Comparison of ENCODE assay signal across 1 cellular context in the genomic region with DNA sequence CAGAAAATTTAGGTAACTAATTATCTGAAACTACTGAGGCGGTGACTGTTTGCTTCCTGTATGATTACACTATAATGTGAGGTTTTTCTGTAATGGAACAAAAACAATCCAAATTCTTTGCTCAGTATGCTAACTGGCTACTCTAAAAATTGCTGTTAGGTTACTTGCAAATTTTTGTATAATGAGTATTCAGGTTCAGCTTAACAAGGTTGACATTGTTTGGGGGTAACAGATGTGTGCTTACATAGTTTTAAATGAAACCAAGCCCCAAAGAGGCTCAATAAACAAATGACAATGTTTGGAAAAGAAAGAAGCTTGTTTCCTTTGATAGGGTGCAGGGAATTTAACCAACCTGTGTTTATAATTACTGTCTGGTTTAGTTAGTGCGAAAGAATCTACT.
TF ChIP-seq lines count a peak whose summit lies in the region.

No MANE protein-coding gene starts in this region.

TF ChIP-seq in SK-N-SH, 30 proteins besides CTCF, POLR2A, EP300 and RAD21 (continued from another document):
- TF ChIP-seq, protein P1, sequence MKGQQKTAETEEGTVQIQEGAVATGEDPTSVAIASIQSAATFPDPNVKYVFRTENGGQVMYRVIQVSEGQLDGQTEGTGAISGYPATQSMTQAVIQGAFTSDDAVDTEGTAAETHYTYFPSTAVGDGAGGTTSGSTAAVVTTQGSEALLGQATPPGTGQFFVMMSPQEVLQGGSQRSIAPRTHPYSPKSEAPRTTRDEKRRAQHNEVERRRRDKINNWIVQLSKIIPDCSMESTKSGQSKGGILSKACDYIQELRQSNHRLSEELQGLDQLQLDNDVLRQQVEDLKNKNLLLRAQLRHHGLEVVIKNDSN (IDR thresholded peaks at IDR 0.05; ENCODE audit: borderline replicate concordance, low read depth) = no peak
- no peak for TF ChIP-seq MXI1 (IDR thresholded peaks at IDR 0.05; ENCODE audit: low read depth, low read length)
- TF ChIP-seq, protein P2, sequence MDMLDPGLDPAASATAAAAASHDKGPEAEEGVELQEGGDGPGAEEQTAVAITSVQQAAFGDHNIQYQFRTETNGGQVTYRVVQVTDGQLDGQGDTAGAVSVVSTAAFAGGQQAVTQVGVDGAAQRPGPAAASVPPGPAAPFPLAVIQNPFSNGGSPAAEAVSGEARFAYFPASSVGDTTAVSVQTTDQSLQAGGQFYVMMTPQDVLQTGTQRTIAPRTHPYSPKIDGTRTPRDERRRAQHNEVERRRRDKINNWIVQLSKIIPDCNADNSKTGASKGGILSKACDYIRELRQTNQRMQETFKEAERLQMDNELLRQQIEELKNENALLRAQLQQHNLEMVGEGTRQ (IDR thresholded peaks at IDR 0.05; ENCODE audit: borderline replicate concordance, low read depth, low read length) = no peak
- TF ChIP-seq ZBTB33 (IDR thresholded peaks at IDR 0.05; ENCODE audit: borderline replicate concordance, low read depth) = no peak
- TF ChIP-seq ELF1 (IDR thresholded peaks at IDR 0.05) = no peak
- no peak for TF ChIP-seq RFX5 (IDR thresholded peaks at IDR 0.05; ENCODE audit: low read length)
- TF ChIP-seq MEF2A (IDR thresholded peaks at IDR 0.05; ENCODE audit: borderline replicate concordance, low read depth) = no peak
- TF ChIP-seq NFIC (IDR thresholded peaks at IDR 0.05; ENCODE audit: borderline replicate concordance) = no peak
- TF ChIP-seq RCOR1 (IDR thresholded peaks at IDR 0.05; ENCODE audit: low read length) = no peak
TF ChIP-seq in SK-N-SH: peak in this region for 0.
